18 cellular contexts compared by ENCODE assay signal in the genomic region with DNA sequence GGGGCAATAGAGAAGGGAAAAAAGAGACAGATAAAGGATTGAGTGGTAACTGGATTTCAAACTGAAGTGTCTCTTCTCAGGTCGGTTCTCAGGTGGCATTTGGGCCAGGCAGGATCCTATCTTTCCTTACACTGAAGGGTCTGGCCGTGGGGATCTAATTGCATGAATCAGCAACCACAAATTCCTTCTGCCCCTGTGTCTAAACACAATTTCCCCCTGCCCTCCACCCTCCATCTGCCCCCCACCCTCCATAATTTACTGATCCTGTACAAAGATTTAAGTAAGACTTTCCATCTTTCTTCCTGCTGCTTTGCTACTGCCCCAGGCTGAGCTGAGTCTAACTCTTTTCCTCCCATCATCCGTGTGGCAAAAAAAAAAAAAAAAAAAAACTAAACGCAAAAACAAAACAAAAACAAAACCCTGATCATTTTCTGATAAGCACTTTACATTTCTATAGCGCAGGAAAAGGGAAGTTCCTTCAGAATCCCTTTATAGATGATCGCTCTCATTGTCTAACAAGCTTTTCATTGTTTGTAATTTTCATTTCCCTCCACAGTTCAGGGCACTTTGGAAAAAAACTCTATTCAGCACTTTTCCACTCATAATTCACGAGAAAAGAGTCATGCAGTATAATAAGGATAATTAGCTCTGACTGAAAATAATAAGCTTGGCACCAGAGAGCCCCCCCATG.
DNase-seq lines count a peak whose midpoint lies in the region; ATAC-seq, FAIRE-seq and TF ChIP-seq lines count a peak whose summit lies in the region.
"Had no signal": no experiment of that assay in that cellular context is flagged by ENCODE, and none has a peak within 500 bp of the region (broad histone marks: within the 10 kb centered on the region; RNA-seq: fewer than 3 reads in every experiment).

No MANE protein-coding gene starts in this region.

- H2BK12ac ChIP-seq in trophoblast cell (ENCODE audit: low read length): no peak overlapping the region

- H3K4me1 Mint-ChIP-seq in GM23338: peaks cover 14% of the 10 kb centered on the region; the same call in 2 of the 3 replicates
- peaks cover 22% of the 10 kb centered on the region for H3K4me1 Mint-ChIP-seq in astrocyte (ENCODE audit: low read depth, unreplicated experiment)
- peaks cover 23% of the 10 kb centered on the region for H3K4me1 Mint-ChIP-seq in activated CD8-positive, alpha-beta T cell treated with anti-CD3 and anti-CD28 coated beads, Interleukin-2, amount 10 ng/mL, durations not matched to agents 7 days and 5 days (ENCODE audit: low read depth)

- H4K91ac ChIP-seq in trophoblast cell (ENCODE audit: low read depth, low read length): no peak overlapping the region

- H3K4me1 ChIP-seq in GM23338 (ENCODE audit: insufficient read depth) (peaks cover 13% of the 10 kb centered on the region), astrocyte (ENCODE audit: insufficient read depth, low read length) (peaks cover 18% of the 10 kb centered on the region), trophoblast cell (ENCODE audit: control insufficient read depth in 1 of 2, insufficient read depth in 2 of 2, low read length in 2 of 2) (peaks cover 3 to 4% of the 10 kb centered on the region in 2 experiments)
- H3K4me1 ChIP-seq: right lobe of liver had no signal

- no peak overlapping the region for H4K8ac ChIP-seq in trophoblast cell (ENCODE audit: low read depth, low read length)

- peaks cover 1% of the 10 kb centered on the region for H3K79me1 ChIP-seq in trophoblast cell (ENCODE audit: low read length)

- no peak overlapping the region for H3K4ac ChIP-seq in trophoblast cell (ENCODE audit: low read depth, low read length)

- no peaks in the 10 kb centered on the region for H3K27me3 ChIP-seq in GM23338 (ENCODE audit: insufficient read depth)
- no peaks in the 10 kb centered on the region for H3K27me3 ChIP-seq in astrocyte (ENCODE audit: insufficient read depth, low read length)
- no peaks in the 10 kb centered on the region for H3K27me3 ChIP-seq in trophoblast cell (ENCODE audit: insufficient read depth, low read length)
- H3K27me3 ChIP-seq: cardiac muscle cell, right lobe of liver had no signal

- no peaks in the 10 kb centered on the region for H4K20me1 ChIP-seq in GM23338 (replicated peaks; ENCODE audit: insufficient read depth)
- no peaks in the 10 kb centered on the region for H4K20me1 ChIP-seq in astrocyte (ENCODE audit: insufficient read depth, low read length)

- POLR2A ChIA-PET in activated CD8-positive, alpha-beta T cell treated with anti-CD3 and anti-CD28 coated beads, Interleukin-2, amount 10 ng/mL, durations not matched to agents 7 days and 5 days (lab: Charles Lee): no interaction called here

- H2AFZ ChIP-seq in GM23338 (peak overlapping the region; percentile 96), astrocyte (ENCODE audit: low read depth, low read length) (no peak overlapping the region), trophoblast cell (ENCODE audit: insufficient read depth, low read length, poor library complexity) (no peak overlapping the region)

- no peak overlapping the region for H2BK5ac ChIP-seq in trophoblast cell (ENCODE audit: low read depth, low read length, poor library complexity)

- H3K18ac ChIP-seq in trophoblast cell (ENCODE audit: low read length): no peak overlapping the region

- H3K27me3 Mint-ChIP-seq in GM23338 (ENCODE audit: insufficient read depth, low read depth, poor library complexity): no peaks in the 10 kb centered on the region
- no peaks in the 10 kb centered on the region for H3K27me3 Mint-ChIP-seq in astrocyte (ENCODE audit: low read depth, unreplicated experiment)
- peaks cover 16% of the 10 kb centered on the region for H3K27me3 Mint-ChIP-seq in activated CD8-positive, alpha-beta T cell treated with anti-CD3 and anti-CD28 coated beads, Interleukin-2, amount 10 ng/mL, durations not matched to agents 7 days and 5 days (ENCODE audit: low read depth)

- FAIRE-seq in astrocyte (lab: Jason Lieb, UNC): no peak
- FAIRE-seq: GM18507 had no signal

- H3K36me3 ChIP-seq in GM23338 (ENCODE audit: insufficient read depth) (no peaks in the 10 kb centered on the region), astrocyte (ENCODE audit: insufficient read depth, low read length) (no peaks in the 10 kb centered on the region), trophoblast cell (ENCODE audit: control insufficient read depth in 1 of 2, insufficient read depth in 2 of 2, low read length in 2 of 2) (no peaks in the 10 kb centered on the region)
- H3K36me3 ChIP-seq: cardiac muscle cell, right lobe of liver had no signal

- no peak overlapping the region for H2AK5ac ChIP-seq in trophoblast cell (ENCODE audit: low read length)

- H3K79me2 ChIP-seq in GM23338 (replicated peaks; ENCODE audit: insufficient read depth) (no peaks in the 10 kb centered on the region), astrocyte (ENCODE audit: insufficient read depth, low read length) (no peaks in the 10 kb centered on the region), trophoblast cell (ENCODE audit: control insufficient read depth, insufficient read depth, low read length, poor library complexity) (no peaks in the 10 kb centered on the region)

- H3K4me2 ChIP-seq in GM23338 (0 out of 2 replicates have a peak overlapping the region, but pooled peaks have one; percentile 17), astrocyte (ENCODE audit: low read length) (peak overlapping the region; percentile 74), trophoblast cell (ENCODE audit: low read length) (no peak overlapping the region)

- H4K12ac ChIP-seq in trophoblast cell (ENCODE audit: low read depth, low read length): no peak overlapping the region

- ATAC-seq in GM23338: peak; percentile 28; the same call in 2 of the 3 replicates
- no peak for ATAC-seq in activated CD8-positive, alpha-beta T cell treated with anti-CD3 and anti-CD28 coated beads, Interleukin-2, amount 10 ng/mL, durations not matched to agents 7 days and 5 days
- ATAC-seq: left colon had no signal

- H3K36me3 Mint-ChIP-seq in GM23338 (ENCODE audit: low read depth): no peaks in the 10 kb centered on the region
- H3K36me3 Mint-ChIP-seq in astrocyte (ENCODE audit: low read depth, unreplicated experiment): no peaks in the 10 kb centered on the region
- H3K36me3 Mint-ChIP-seq in activated CD8-positive, alpha-beta T cell treated with anti-CD3 and anti-CD28 coated beads, Interleukin-2, amount 10 ng/mL, durations not matched to agents 7 days and 5 days (ENCODE audit: low read depth): peaks cover 1% of the 10 kb centered on the region
- H3K36me3 Mint-ChIP-seq: activated naive CD4-positive, alpha-beta T cell treated with anti-CD3 and anti-CD28 coated beads, Interleukin-2, amount 10 ng/mL, durations not matched to agents 7 days and 5 days; naive thymus-derived CD4-positive, alpha-beta T cell had no signal

- peak overlapping the region; percentile 37; the same call in 1 of the 2 replicates for H3K27ac Mint-ChIP-seq in GM23338
- H3K27ac Mint-ChIP-seq in astrocyte (ENCODE audit: unreplicated experiment): peak overlapping the region; percentile 55
- no peak overlapping the region for H3K27ac Mint-ChIP-seq in activated CD8-positive, alpha-beta T cell treated with anti-CD3 and anti-CD28 coated beads, Interleukin-2, amount 10 ng/mL, durations not matched to agents 7 days and 5 days
- H3K27ac Mint-ChIP-seq: activated naive CD4-positive, alpha-beta T cell treated with anti-CD3 and anti-CD28 coated beads, Interleukin-2, amount 10 ng/mL, durations not matched to agents 7 days and 5 days; naive thymus-derived CD4-positive, alpha-beta T cell had no signal

- no CpG with 5 or more reads among the region's 7 CpGs for WGBS in trophoblast cell (ENCODE audit: extremely low coverage, insufficient coverage, insufficient read length)

- H3K14ac ChIP-seq in trophoblast cell (ENCODE audit: low read length): no peak overlapping the region

- no peak overlapping the region for H2BK120ac ChIP-seq in trophoblast cell (ENCODE audit: insufficient read depth, low read length, poor library complexity)

- peak overlapping the region; percentile 56; the same call in 1 of the 2 replicates for H3K27ac ChIP-seq in GM23338 (ENCODE audit: low read depth)
- peak overlapping the region; percentile 69 for H3K27ac ChIP-seq in astrocyte (ENCODE audit: low read depth, low read length)
- peak overlapping the region; percentile 21 for H3K27ac ChIP-seq in trophoblast cell (ENCODE audit: low read depth, low read length)
- H3K27ac ChIP-seq: right lobe of liver had no signal

- no peaks in the 10 kb centered on the region for H3K9me3 Mint-ChIP-seq in GM23338
- no peaks in the 10 kb centered on the region for H3K9me3 Mint-ChIP-seq in astrocyte (ENCODE audit: unreplicated experiment)
- no peaks in the 10 kb centered on the region for H3K9me3 Mint-ChIP-seq in activated CD8-positive, alpha-beta T cell treated with anti-CD3 and anti-CD28 coated beads, Interleukin-2, amount 10 ng/mL, durations not matched to agents 7 days and 5 days (ENCODE audit: insufficient read depth)
- H3K9me3 Mint-ChIP-seq: activated naive CD4-positive, alpha-beta T cell treated with anti-CD3 and anti-CD28 coated beads, Interleukin-2, amount 10 ng/mL, durations not matched to agents 7 days and 5 days had no signal

- no peak overlapping the region for H3K23ac ChIP-seq in trophoblast cell (ENCODE audit: low read length)

- peaks cover 5% of the 10 kb centered on the region; the same call in 1 of the 2 replicates for H3K9me2 ChIP-seq in GM23338 (ENCODE audit: insufficient read depth)

- H3K9ac ChIP-seq in astrocyte (ENCODE audit: low read length): peak overlapping the region; percentile 62
- H3K9ac ChIP-seq in trophoblast cell (ENCODE audit: low read length): no peak overlapping the region

- no peak for TF ChIP-seq CTCF in GM23338 (conservative IDR thresholded peaks at IDR 0.05; ENCODE audit: low read depth in 2 of 2)
- TF ChIP-seq CTCF in astrocyte (IDR thresholded peaks at IDR 0.05; ENCODE audit: insufficient read depth, low read depth, low read length): no peak

- no peaks in the 10 kb centered on the region for H3F3A ChIP-seq in GM23338 (replicated peaks; ENCODE audit: low read depth)

- no peak overlapping the region for H3K4me3 ChIP-seq in GM23338
- no peak overlapping the region for H3K4me3 ChIP-seq in astrocyte (ENCODE audit: insufficient read depth, low read depth, low read length)
- H3K4me3 ChIP-seq in trophoblast cell (ENCODE audit: low read depth, low read length): no peak overlapping the region
- H3K4me3 ChIP-seq: cardiac muscle cell, right lobe of liver had no signal

- no peak overlapping the region for H3K4me3 Mint-ChIP-seq in GM23338
- no peak overlapping the region for H3K4me3 Mint-ChIP-seq in astrocyte (ENCODE audit: unreplicated experiment)
- H3K4me3 Mint-ChIP-seq in activated CD8-positive, alpha-beta T cell treated with anti-CD3 and anti-CD28 coated beads, Interleukin-2, amount 10 ng/mL, durations not matched to agents 7 days and 5 days: no peak overlapping the region
- H3K4me3 Mint-ChIP-seq: activated naive CD4-positive, alpha-beta T cell treated with anti-CD3 and anti-CD28 coated beads, Interleukin-2, amount 10 ng/mL, durations not matched to agents 7 days and 5 days had no signal

- no peaks in the 10 kb centered on the region for H3K9me3 ChIP-seq in astrocyte (ENCODE audit: insufficient read depth, low read depth, low read length)
- peaks cover 2% of the 10 kb centered on the region for H3K9me3 ChIP-seq in trophoblast cell (ENCODE audit: insufficient read depth, low read depth, low read length)
- H3K9me3 ChIP-seq: right lobe of liver had no signal

- DNase-seq in GM23338 (ENCODE audit: low spot score) (no peak), NCI-H2081 (lab: John Stamatoyannopoulos, UW) (peak; percentile 83 to 95), astrocyte (ENCODE audit: low read depth) (peak; percentile 42), trophoblast cell (no peak), NCI-H345 treated with DMSO at 0.1 percent for 48 hours (lab: John Stamatoyannopoulos, UW; ENCODE audit: unreplicated experiment) (no peak), NCI-H526 (lab: John Stamatoyannopoulos, UW) (no peak)
- no peak for DNase-seq in effector CD4-positive, alpha-beta T cell
- DNase-seq in activated CD8-positive, alpha-beta T cell treated with anti-CD3 and anti-CD28 coated beads, Interleukin-2, amount 10 ng/mL, durations not matched to agents 7 days and 5 days: no peak
- DNase-seq: activated naive CD4-positive, alpha-beta T cell treated with anti-CD3 and anti-CD28 coated beads, Interleukin-2, amount 10 ng/mL, durations not matched to agents 7 days and 5 days; C1 segment of cervical spinal cord; H7; naive thymus-derived CD4-positive, alpha-beta T cell; NCI-H510A treated with DMSO at 0.1 percent for 48 hours; right lobe of liver; SIG-M5 had no signal

- CTCF ChIA-PET in activated CD8-positive, alpha-beta T cell treated with anti-CD3 and anti-CD28 coated beads, Interleukin-2, amount 10 ng/mL, durations not matched to agents 7 days and 5 days (lab: Charles Lee): no interaction called here

Comparison
In these comparisons a context has a peak if more than half of its experiments do, and no peak if none do; other contexts are left out.
1. DNase-seq: peak in NCI-H2081 (2 of 2) and astrocyte (single experiment); none in GM23338 (single experiment), trophoblast cell (0 of 2), NCI-H345 treated with DMSO at 0.1 percent for 48 hours (single experiment), effector CD4-positive, alpha-beta T cell (single experiment), NCI-H526 (0 of 2) and activated CD8-positive, alpha-beta T cell treated with anti-CD3 and anti-CD28 coated beads, Interleukin-2, amount 10 ng/mL, durations not matched to agents 7 days and 5 days (single experiment).
2. Peak in every context shown above with its lines, with median percentiles within 50 percentile points of each other: H3K27ac ChIP-seq.